Comparison of ENCODE assay signal across 15 cellular contexts in genomic region chr6:39608652-39609345, GRCh38.
A peak's percentile ranks its signal among the peaks of the same experiment; 100 is the strongest.
DNase-seq lines count a peak whose midpoint lies in the region; ATAC-seq and TF ChIP-seq lines count a peak whose summit lies in the region.
"Had no signal": no experiment of that assay in that cellular context is flagged by ENCODE, and none has a peak within 500 bp of the region (broad histone marks: within the 10 kb centered on the region; RNA-seq: fewer than 3 reads in every experiment).

No MANE protein-coding gene starts in this region.

- no peaks in the 10 kb centered on the region for H3K36me3 ChIP-seq in kidney epithelial cell (ENCODE audit: control insufficient read depth, insufficient read depth, low read length)
- no peaks in the 10 kb centered on the region for H3K36me3 ChIP-seq in brain microvascular endothelial cell (replicated peaks)
- H3K36me3 ChIP-seq in CD8-positive, alpha-beta memory T cell (ENCODE audit: insufficient read depth, low read length): no peaks in the 10 kb centered on the region
- H3K36me3 ChIP-seq: HAP-1, neutrophil had no signal

- CTCF ChIA-PET in CD8-positive, alpha-beta memory T cell (lab: Charles Lee): no interaction called here

- H3K36me3 Mint-ChIP-seq in CD8-positive, alpha-beta memory T cell: no peaks in the 10 kb centered on the region

- no peak overlapping the region for H3K4me3 Mint-ChIP-seq in CD8-positive, alpha-beta memory T cell
- H3K4me3 Mint-ChIP-seq: activated naive CD4-positive, alpha-beta T cell treated with anti-CD3 and anti-CD28 coated beads for 36 hours; B cell had no signal

- no peak overlapping the region for H3K4me3 ChIP-seq in kidney epithelial cell (ENCODE audit: low read depth, low read length)
- H3K4me3 ChIP-seq in brain microvascular endothelial cell (ENCODE audit: low read depth, low read length): no peak overlapping the region
- no peak overlapping the region for H3K4me3 ChIP-seq in CD8-positive, alpha-beta memory T cell (ENCODE audit: low read length)
- H3K4me3 ChIP-seq: HAP-1, SK-N-MC had no signal

- H3K9me3 Mint-ChIP-seq in CD8-positive, alpha-beta memory T cell: no peaks in the 10 kb centered on the region
- H3K9me3 Mint-ChIP-seq: activated naive CD4-positive, alpha-beta T cell treated with anti-CD3 and anti-CD28 coated beads for 36 hours had no signal

- peak; percentile 23 for DNase-seq in kidney epithelial cell (ENCODE audit: low read depth)
- DNase-seq in NCI-H524 (lab: John Stamatoyannopoulos, UW): no peak
- DNase-seq in brain microvascular endothelial cell: no peak
- no peak for DNase-seq in CD8-positive, alpha-beta memory T cell
- DNase-seq in stimulated activated CD4-positive, alpha-beta T cell treated with anti-CD3 and anti-CD28 coated beads, Interleukin-4, amount 100 ng/mL, for 24 hours: no peak
- DNase-seq: activated naive CD4-positive, alpha-beta T cell treated with anti-CD3 and anti-CD28 coated beads for 36 hours; DND-41; mesendoderm had no signal

- TF ChIP-seq CTCF in kidney epithelial cell (IDR thresholded peaks at IDR 0.05; ENCODE audit: insufficient read depth, low read length, poor library complexity, severe bottlenecking) (no peak), brain microvascular endothelial cell (IDR thresholded peaks at IDR 0.05; ENCODE audit: low read depth, low read length, missing control alignments) (no peak)

- no peaks in the 10 kb centered on the region for H3K4me1 ChIP-seq in CD8-positive, alpha-beta memory T cell (ENCODE audit: insufficient read depth, low read length)
- H3K4me1 ChIP-seq: HAP-1 had no signal

- ATAC-seq in GM18873 (IDR thresholded peaks at IDR 0.05; ENCODE audit: low FRiP score, unreplicated experiment) (peak; percentile 68), GM21515 (IDR thresholded peaks at IDR 0.05; ENCODE audit: unreplicated experiment) (peak; percentile 61), HG03095 (IDR thresholded peaks at IDR 0.05; ENCODE audit: unreplicated experiment) (peak; percentile 65)

- POLR2A ChIA-PET in CD8-positive, alpha-beta memory T cell (lab: Charles Lee): no interaction called here

- H3K27ac Mint-ChIP-seq in CD8-positive, alpha-beta memory T cell: no peak overlapping the region
- H3K27ac Mint-ChIP-seq: activated naive CD4-positive, alpha-beta T cell treated with anti-CD3 and anti-CD28 coated beads for 36 hours; B cell had no signal

- H3K9me3 ChIP-seq in CD8-positive, alpha-beta memory T cell (ENCODE audit: low read length): no peaks in the 10 kb centered on the region
- H3K9me3 ChIP-seq: HAP-1, neutrophil had no signal

- H3K27me3 Mint-ChIP-seq in CD8-positive, alpha-beta memory T cell: peaks cover 9 to 10% of the 10 kb centered on the region in 2 donors

- no peak overlapping the region for H3K27ac ChIP-seq in brain microvascular endothelial cell
- no peak overlapping the region for H3K27ac ChIP-seq in CD8-positive, alpha-beta memory T cell (ENCODE audit: low read depth, low read length)
- H3K27ac ChIP-seq: neutrophil, SK-N-MC had no signal

- no peaks in the 10 kb centered on the region for H3K4me1 Mint-ChIP-seq in CD8-positive, alpha-beta memory T cell
- H3K4me1 Mint-ChIP-seq: B cell had no signal

- H3K27me3 ChIP-seq in kidney epithelial cell (ENCODE audit: control insufficient read depth, insufficient read depth, low read length) (no peaks in the 10 kb centered on the region), brain microvascular endothelial cell (replicated peaks) (no peaks in the 10 kb centered on the region)
- no peaks in the 10 kb centered on the region for H3K27me3 ChIP-seq in CD8-positive, alpha-beta memory T cell (ENCODE audit: insufficient read depth, low read length, poor library complexity, severe bottlenecking)

- in situ Hi-C loops in brain microvascular endothelial cell (cut with HindIII; ENCODE audit: low pct_ligation_motif_present, low sequenced_read_pairs): no loop called here
